ENCODE assay signal across 9 cellular contexts in the genomic region with DNA sequence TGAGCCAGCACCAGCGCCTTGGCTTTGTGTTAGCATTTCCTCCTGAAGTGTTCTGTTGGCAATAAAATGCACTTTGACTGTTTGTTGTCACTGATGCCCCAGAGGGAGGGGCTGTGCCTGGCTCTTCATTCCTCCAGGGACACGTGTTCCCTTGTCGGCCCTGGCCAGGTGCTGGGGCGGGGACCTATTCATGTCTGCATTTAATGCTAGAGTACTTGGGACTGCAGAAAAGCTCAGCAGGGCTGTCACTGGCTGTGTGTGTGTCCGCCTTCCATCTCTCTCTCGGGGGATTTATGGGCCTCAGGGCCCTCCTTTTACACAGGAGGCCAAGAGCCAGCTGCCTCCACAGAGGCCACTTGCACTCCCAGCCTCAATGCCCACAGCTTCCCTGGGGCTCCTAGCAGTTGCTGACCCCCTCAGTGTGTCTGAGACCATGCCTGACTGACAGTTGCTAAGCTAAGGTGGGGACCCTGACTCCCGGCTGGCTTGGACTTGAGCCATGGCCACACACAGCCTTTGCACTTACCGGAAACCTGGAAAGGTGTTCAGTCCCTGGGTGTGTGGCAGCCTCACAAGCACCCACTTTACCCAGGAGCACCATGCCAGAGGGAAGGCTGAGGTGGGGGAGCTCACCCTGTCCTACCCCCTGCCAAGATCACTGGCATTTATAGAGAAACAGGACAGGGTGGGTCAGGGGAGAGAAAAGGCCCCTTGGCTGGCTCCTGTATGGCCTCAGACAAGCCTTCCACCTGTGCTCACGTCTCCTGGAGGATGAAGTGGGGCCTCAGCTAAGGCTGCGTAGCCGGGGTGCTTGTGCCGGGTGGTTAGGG. TPM values are rescaled to one million over a fixed set of nuclear protein-coding genes. Genes with fewer than 3 reads are reported as not detected.
DNase-seq lines count a peak whose midpoint lies in the region; ATAC-seq, FAIRE-seq and TF ChIP-seq lines count a peak whose summit lies in the region.
"Had no signal": no experiment of that assay in that cellular context is flagged by ENCODE, and none has a peak within 500 bp of the region (broad histone marks: within the 10 kb centered on the region; RNA-seq: fewer than 3 reads in every experiment).

No MANE protein-coding gene starts in this region.

- H3K27ac Mint-ChIP-seq in MCF 10A (ENCODE audit: low read depth, unreplicated experiment), result peak overlapping the region; percentile 10
- H3K27ac Mint-ChIP-seq in activated CD8-positive, alpha-beta T cell treated with anti-CD3 and anti-CD28 coated beads for 36 hours, result peak overlapping the region; percentile 25

- no peak for DNase-seq in MCF 10A (ENCODE audit: unreplicated experiment)
- no peak for DNase-seq in mammary epithelial cell
- DNase-seq in activated CD8-positive, alpha-beta T cell treated with anti-CD3 and anti-CD28 coated beads for 36 hours, result no peak
- DNase-seq in HepG2 (ENCODE audit: low spot score), result peak; percentile 78
- no peak for DNase-seq in vagina (ENCODE audit: extremely low spot score in 2 of 2)
- DNase-seq in GM13976 (ENCODE audit: low spot score), result no peak
- DNase-seq: activated gamma-delta T cell treated with Interleukin-2 at 50 U/mL for 16 hours had no signal

- TF ChIP-seq CTCF in MCF 10A (IDR thresholded peaks at IDR 0.05; ENCODE audit: unreplicated experiment), result no peak
- TF ChIP-seq CTCF in mammary epithelial cell (conservative IDR thresholded peaks at IDR 0.05 in 1 of 2, IDR thresholded peaks at IDR 0.05 in 1 of 2; ENCODE audit: extremely low read depth in 1 of 2, insufficient read depth in 1 of 2, low read depth in 1 of 2, low read length in 2 of 2), result no peak
- TF ChIP-seq CTCF in activated CD8-positive, alpha-beta T cell treated with anti-CD3 and anti-CD28 coated beads for 36 hours (IDR thresholded peaks at IDR 0.05), result no peak
- peak; percentile 3; the same call in 1 of the 2 replicates for TF ChIP-seq CTCF in HepG2 (CRISPR knock-in tag; IDR thresholded peaks at IDR 0.05)
- TF ChIP-seq CTCF in vagina (IDR thresholded peaks at IDR 0.05), result no peak
- no peak for TF ChIP-seq CTCF in GM13976 (IDR thresholded peaks at IDR 0.05; ENCODE audit: borderline replicate concordance, control extremely low read depth, extremely low read depth, insufficient read depth, missing control alignments)

- H2AFZ ChIP-seq in mammary epithelial cell (ENCODE audit: low read depth, low read length) (no peak overlapping the region), HepG2 (ENCODE audit: low read length) (no peak overlapping the region)

- TF ChIP-seq POLR2A in HepG2 (IDR thresholded peaks at IDR 0.05; ENCODE audit: insufficient read depth in 1 of 2, low read depth in 2 of 2, low read length in 2 of 2) (no peak), vagina (IDR thresholded peaks at IDR 0.05) (no peak)

- in situ Hi-C loops in mammary epithelial cell (cut with MboI; ENCODE audit: low sequenced_read_pairs in 2 of 2), result no loop called here
- in situ Hi-C loops in HepG2 (cut with HindIII; ENCODE audit: extremely low pct_ligation_motif_present, low pct_unique_long_range_greater_than_20kb), result loop anchor here (25.0 kb wide), 1 partner anchor 374 kb away; a partner anchor contains a TSS
- in situ Hi-C loops in GM13976 (cut with MboI; ENCODE audit: low sequenced_read_pairs, unreplicated experiment), result loop anchor here (25.0 kb wide), 1 partner anchor 374 kb away; a partner anchor contains a TSS

- H3K4me1 ChIP-seq in mammary epithelial cell (ENCODE audit: insufficient read depth, low read length) (peaks cover 33% of the 10 kb centered on the region), HepG2 (ENCODE audit: insufficient read depth, low read length) (peaks cover 76% of the 10 kb centered on the region), vagina (peaks cover 44% of the 10 kb centered on the region)

- dilution Hi-C loops in mammary epithelial cell (cut with HindIII; ENCODE audit: low sequenced_read_pairs), result no loop called here

- no peaks in the 10 kb centered on the region for H3K9me3 Mint-ChIP-seq in MCF 10A (ENCODE audit: unreplicated experiment)
- no peaks in the 10 kb centered on the region for H3K9me3 Mint-ChIP-seq in activated CD8-positive, alpha-beta T cell treated with anti-CD3 and anti-CD28 coated beads for 36 hours

- peaks cover 55% of the 10 kb centered on the region for H3K36me3 Mint-ChIP-seq in MCF 10A (ENCODE audit: insufficient read depth, unreplicated experiment)
- peaks cover 9% of the 10 kb centered on the region for H3K36me3 Mint-ChIP-seq in activated CD8-positive, alpha-beta T cell treated with anti-CD3 and anti-CD28 coated beads for 36 hours (ENCODE audit: low read depth)

- no peaks in the 10 kb centered on the region for H3K27me3 ChIP-seq in mammary epithelial cell (ENCODE audit: insufficient read depth, low read length)
- H3K27me3 ChIP-seq in HepG2 (ENCODE audit: control insufficient read depth in 1 of 2, insufficient read depth in 2 of 2, low read length in 2 of 2), result no peaks in the 10 kb centered on the region
- H3K27me3 ChIP-seq in vagina, result no peaks in the 10 kb centered on the region

- POLR2A ChIA-PET in MCF 10A (lab: Yijun Ruan, JAX), result interaction anchor here (0.6 to 1.9 kb wide), 9 partner anchors 19 to 92 kb away, joined by 3 to 7 read pairs (median 4); no protein-coding TSS in a partner anchor
- POLR2A ChIA-PET in activated CD8-positive, alpha-beta T cell treated with anti-CD3 and anti-CD28 coated beads for 36 hours (lab: Charles Lee), result interaction anchor here (0.6 kb wide), 1 partner anchor 10 kb away, joined by 3 read pairs; no protein-coding TSS in a partner anchor
- POLR2A ChIA-PET in HepG2 (lab: Yijun Ruan, JAX), result interaction anchor here (0.7 to 1.5 kb wide), 4 partner anchors 69 to 370 kb away, joined by 3 to 5 read pairs (median 4); a partner anchor contains a TSS

- no peak overlapping the region for H3K4me3 ChIP-seq in mammary epithelial cell (replicated peaks in 1 of 3; ENCODE audit: insufficient read depth in 1 of 3, low read depth in 2 of 3, low read length in 3 of 3)
- peak overlapping the region in 1 of 3 experiments; percentile 31; a peak in 2 of 6 replicates for H3K4me3 ChIP-seq in HepG2 (replicated peaks in 1 of 3; ENCODE audit: insufficient read depth in 1 of 3, low read depth in 2 of 3, low read length in 3 of 3)
- no peak overlapping the region for H3K4me3 ChIP-seq in vagina

- no peak for FAIRE-seq in HepG2 (lab: Jason Lieb, UNC)

- intact Hi-C loops in MCF 10A (cut with micrococcal nuclease), result loop anchor here (5.0 kb wide), 1 partner anchor 71 kb away; no protein-coding TSS in a partner anchor
- intact Hi-C loops in mammary epithelial cell (cut with micrococcal nuclease), result loop anchor here (2.0 to 5.0 kb wide), 2 partner anchors 32 to 226 kb away; no protein-coding TSS in a partner anchor
- intact Hi-C loops in activated CD8-positive, alpha-beta T cell treated with anti-CD3 and anti-CD28 coated beads for 36 hours (cut with micrococcal nuclease), result no loop called here
- intact Hi-C loops in HepG2 (cut with micrococcal nuclease; ENCODE audit: unreplicated experiment), result no loop called here
- intact Hi-C loops in vagina (cut with DNase I), result no loop called here

- H3K4me3 Mint-ChIP-seq in MCF 10A (ENCODE audit: unreplicated experiment), result no peak overlapping the region
- no peak overlapping the region for H3K4me3 Mint-ChIP-seq in activated CD8-positive, alpha-beta T cell treated with anti-CD3 and anti-CD28 coated beads for 36 hours

- no peak for ATAC-seq in activated CD8-positive, alpha-beta T cell treated with anti-CD3 and anti-CD28 coated beads for 36 hours
- ATAC-seq in HepG2, result peak; percentile 50
- ATAC-seq in HG02588 (IDR thresholded peaks at IDR 0.05; ENCODE audit: unreplicated experiment), result no peak
- no peak for ATAC-seq in HG03354 (IDR thresholded peaks at IDR 0.05; ENCODE audit: poor library complexity, severe bottlenecking, unreplicated experiment)

- H4K20me1 ChIP-seq in mammary epithelial cell (ENCODE audit: insufficient read depth, low read length) (no peaks in the 10 kb centered on the region), HepG2 (ENCODE audit: insufficient read depth, low read length) (no peaks in the 10 kb centered on the region)

- TF ChIP-seq EP300 in HepG2 (IDR thresholded peaks at IDR 0.05; ENCODE audit: low read depth in 2 of 2, low read length in 2 of 2) (no peak), HepG2 (CRISPR knock-in tag; IDR thresholded peaks at IDR 0.05; ENCODE audit: borderline replicate concordance) (no peak)

- CTCF ChIA-PET in MCF 10A (lab: Yijun Ruan, JAX), result interaction anchor here (1.0 to 11.1 kb wide), 4 partner anchors 11 to 89 kb away, joined by 3 to 230 read pairs (median 4); no protein-coding TSS in a partner anchor
- CTCF ChIA-PET in mammary epithelial cell (lab: Charles Lee; ENCODE audit: low non-redundant PET), result interaction anchor here (0.6 kb wide), 1 partner anchor 375 kb away, joined by 3 read pairs; no protein-coding TSS in a partner anchor
- CTCF ChIA-PET in activated CD8-positive, alpha-beta T cell treated with anti-CD3 and anti-CD28 coated beads for 36 hours (lab: Charles Lee), result interaction anchor here (2.3 to 5.7 kb wide), 4 partner anchors 18 to 90 kb away, joined by 11 to 87 read pairs (median 14); no protein-coding TSS in a partner anchor
- CTCF ChIA-PET in HepG2 (lab: Yijun Ruan, JAX; ENCODE audit: low intra/inter-chr PET ratio, low total read pairs), result no interaction called here

- H3K79me2 ChIP-seq in mammary epithelial cell (ENCODE audit: insufficient read depth, low read length), result peaks cover 34% of the 10 kb centered on the region
- no peaks in the 10 kb centered on the region for H3K79me2 ChIP-seq in HepG2 (ENCODE audit: insufficient read depth, low read length)

- H3K9ac ChIP-seq in mammary epithelial cell (ENCODE audit: insufficient read depth, low read length), result no peak overlapping the region
- no peak overlapping the region; the same call in none of the 2 replicates for H3K9ac ChIP-seq in HepG2 (ENCODE audit: insufficient read depth, low read depth, low read length)

- 0 out of 2 replicates have a peak, but pooled peaks have one; percentile 12 for TF ChIP-seq RAD21 in HepG2 (CRISPR knock-in tag; IDR thresholded peaks at IDR 0.05)

- BruUV-seq in MCF 10A (replicated peaks; lab: Mats Ljungman, UMichigan) (no TSS peak), mammary epithelial cell (replicated peaks; lab: Mats Ljungman, UMichigan) (no TSS peak), HepG2 (replicated peaks; lab: Mats Ljungman, UMichigan) (no TSS peak)

- peaks cover 15% of the 10 kb centered on the region for H3K4me1 Mint-ChIP-seq in MCF 10A (ENCODE audit: insufficient read depth, unreplicated experiment)
- no peaks in the 10 kb centered on the region for H3K4me1 Mint-ChIP-seq in activated CD8-positive, alpha-beta T cell treated with anti-CD3 and anti-CD28 coated beads for 36 hours (ENCODE audit: low read depth)

- no peaks in the 10 kb centered on the region for H3K27me3 Mint-ChIP-seq in MCF 10A (ENCODE audit: insufficient read depth, unreplicated experiment)
- no peaks in the 10 kb centered on the region for H3K27me3 Mint-ChIP-seq in activated CD8-positive, alpha-beta T cell treated with anti-CD3 and anti-CD28 coated beads for 36 hours

- H3K4me2 ChIP-seq in mammary epithelial cell (ENCODE audit: insufficient read depth, low read depth, low read length), result no peak overlapping the region
- peak overlapping the region; percentile 55 for H3K4me2 ChIP-seq in HepG2 (ENCODE audit: low read depth, low read length)

- peaks cover 16% of the 10 kb centered on the region for H3K36me3 ChIP-seq in mammary epithelial cell (ENCODE audit: insufficient read depth, low read length)
- H3K36me3 ChIP-seq in HepG2 (replicated peaks in 1 of 2; ENCODE audit: control insufficient read depth in 1 of 2, insufficient read depth in 2 of 2, low read length in 2 of 2), result peaks cover 0 to 1% of the 10 kb centered on the region in 2 experiments; a peak in 1 of 5 replicates
- H3K36me3 ChIP-seq in vagina, result peaks cover 0 to 25% of the 10 kb centered on the region in 2 donors

- no peaks in the 10 kb centered on the region for H3K9me3 ChIP-seq in mammary epithelial cell (replicated peaks; ENCODE audit: insufficient read depth, low read length)
- H3K9me3 ChIP-seq in HepG2 (ENCODE audit: low read length), result no peaks in the 10 kb centered on the region
- H3K9me3 ChIP-seq in vagina, result no peaks in the 10 kb centered on the region

- WGBS in mammary epithelial cell (ENCODE audit: low coverage, missing lambda C conversion rate), result 44% methylated on average over 9 of the region's 12 CpGs
- 49% methylated on average over 4 of the region's 12 CpGs for WGBS in HepG2 (ENCODE audit: low lambda C conversion rate)

- no peak overlapping the region for H3K27ac ChIP-seq in mammary epithelial cell (ENCODE audit: insufficient read depth, low read depth, low read length)
- H3K27ac ChIP-seq in HepG2 (ENCODE audit: extremely low read length, insufficient read depth, low read length), result peak overlapping the region; percentile 66
- H3K27ac ChIP-seq in vagina, result peak overlapping the region; percentile 54

RNA-seq across cellular contexts. Expression of a gene that starts 27.8 kb away (rescaled TPM):
- total RNA-seq in MCF 10A (2022) (41.6 and 44.6 TPM in 2 replicates), mammary epithelial cell (10 to 100 TPM; 52.1 to 59.7 TPM), HepG2 (2016; rRNA removed; fragmentation: Illumina TruSeq; extraction: Trizol) (8.2 and 18.4 TPM in 2 replicates), vagina (66.0 TPM)
- polyA plus RNA-seq in mammary epithelial cell (22.5 TPM), HepG2 (2011; rRNA removed) (25.5 and 36.0 TPM in 2 replicates)
- polyA minus RNA-seq in mammary epithelial cell, result 105 TPM
- total RNA-seq in activated CD8-positive, alpha-beta T cell treated with anti-CD3 and anti-CD28 coated beads for 36 hours, result 10 to 100 TPM; 22.8 to 22.9 TPM
- 2.2 and 2.5 TPM in 2 replicates for total RNA-seq in HepG2 (2016; cell fraction: cytosol; rRNA removed; fragmentation: Illumina TruSeq; extraction: Trizol; ENCODE audit: low read depth)
- 6.5 and 17.6 TPM in 2 replicates for total RNA-seq in HepG2 (2016; cell fraction: insoluble cytoplasmic fraction; rRNA removed; fragmentation: Illumina TruSeq; extraction: Trizol)
- 4.3 and 5.1 TPM in 2 replicates for total RNA-seq in HepG2 (2016; cell fraction: membrane; rRNA removed; fragmentation: Illumina TruSeq; extraction: Trizol)
- total RNA-seq in HepG2 (2016; cell fraction: nucleus; rRNA removed; fragmentation: Illumina TruSeq; extraction: Trizol), result 19.5 and 20.1 TPM in 2 replicates
- 5.2 and 9.3 TPM in 2 replicates for polyA plus RNA-seq in HepG2 (2011; cell fraction: cytosol; rRNA removed)
- polyA plus RNA-seq in HepG2 (2011; cell fraction: nucleus; rRNA removed), result 174 and 222 TPM in 2 replicates
- 10.1 and 13.1 TPM in 2 replicates for polyA plus RNA-seq in HepG2 (2012)
- polyA plus RNA-seq in HepG2 (2016; cell fraction: cytosol; fragmentation: Illumina TruSeq; extraction: Trizol; ENCODE audit: low read depth), result 0.78 and 1.1 TPM in 2 replicates
- polyA plus RNA-seq in HepG2 (2016; cell fraction: insoluble cytoplasmic fraction; fragmentation: Illumina TruSeq; extraction: Trizol; ENCODE audit: low read depth), result 6.1 and 6.5 TPM in 2 replicates
- 2.0 and 2.2 TPM in 2 replicates for polyA plus RNA-seq in HepG2 (2016; cell fraction: membrane; fragmentation: Illumina TruSeq; extraction: Trizol; ENCODE audit: low read depth)
- polyA plus RNA-seq in HepG2 (2016; cell fraction: nucleus; fragmentation: Illumina TruSeq; extraction: Trizol; ENCODE audit: insufficient read depth, low read depth), result 42.8 and 47.4 TPM in 2 replicates
- polyA minus RNA-seq in HepG2 (2011; rRNA and poly(A)+ RNA removed; ENCODE audit: low replicate concordance), result 51.3 and 57.2 TPM in 2 replicates
- polyA minus RNA-seq in HepG2 (2011; cell fraction: cytosol; rRNA and poly(A)+ RNA removed), result 5.3 and 6.5 TPM in 2 replicates
- 28.3 and 30.6 TPM in 2 replicates for polyA minus RNA-seq in HepG2 (2011; cell fraction: nucleus; rRNA and poly(A)+ RNA removed)

RNA-seq across cellular contexts. Expression of a gene that starts 32.8 kb away (rescaled TPM):
- total RNA-seq in MCF 10A (2022) (33.8 and 37.6 TPM in 2 replicates), mammary epithelial cell (10 to 100 TPM; 30.8 to 60.7 TPM), HepG2 (2016; rRNA removed; fragmentation: Illumina TruSeq; extraction: Trizol) (5.3 TPM in 2 replicates), vagina (34.9 TPM)
- polyA plus RNA-seq in mammary epithelial cell (56.7 TPM), HepG2 (2011; rRNA removed) (4.6 and 4.8 TPM in 2 replicates)
- 35.7 TPM for polyA minus RNA-seq in mammary epithelial cell
- total RNA-seq in activated CD8-positive, alpha-beta T cell treated with anti-CD3 and anti-CD28 coated beads for 36 hours, result 10 to 100 TPM; 17.8 to 18.4 TPM
- 1.5 and 1.6 TPM in 2 replicates for total RNA-seq in HepG2 (2016; cell fraction: cytosol; rRNA removed; fragmentation: Illumina TruSeq; extraction: Trizol; ENCODE audit: low read depth)
- 4.0 and 5.3 TPM in 2 replicates for total RNA-seq in HepG2 (2016; cell fraction: insoluble cytoplasmic fraction; rRNA removed; fragmentation: Illumina TruSeq; extraction: Trizol)
- total RNA-seq in HepG2 (2016; cell fraction: membrane; rRNA removed; fragmentation: Illumina TruSeq; extraction: Trizol), result 5.1 and 5.2 TPM in 2 replicates
- total RNA-seq in HepG2 (2016; cell fraction: nucleus; rRNA removed; fragmentation: Illumina TruSeq; extraction: Trizol), result 3.6 and 4.5 TPM in 2 replicates
- polyA plus RNA-seq in HepG2 (2011; cell fraction: cytosol; rRNA removed), result 7.4 and 7.7 TPM in 2 replicates
- 7.8 and 10.1 TPM in 2 replicates for polyA plus RNA-seq in HepG2 (2011; cell fraction: nucleus; rRNA removed)
- polyA plus RNA-seq in HepG2 (2012), result 4.7 and 5.8 TPM in 2 replicates
- 1.9 and 2.0 TPM in 2 replicates for polyA plus RNA-seq in HepG2 (2016; cell fraction: cytosol; fragmentation: Illumina TruSeq; extraction: Trizol; ENCODE audit: low read depth)
- 6.9 and 8.5 TPM in 2 replicates for polyA plus RNA-seq in HepG2 (2016; cell fraction: insoluble cytoplasmic fraction; fragmentation: Illumina TruSeq; extraction: Trizol; ENCODE audit: low read depth)
- polyA plus RNA-seq in HepG2 (2016; cell fraction: membrane; fragmentation: Illumina TruSeq; extraction: Trizol; ENCODE audit: low read depth), result 4.4 and 4.6 TPM in 2 replicates
- 8.1 and 10.3 TPM in 2 replicates for polyA plus RNA-seq in HepG2 (2016; cell fraction: nucleus; fragmentation: Illumina TruSeq; extraction: Trizol; ENCODE audit: insufficient read depth, low read depth)
- 7.0 and 9.7 TPM in 2 replicates for polyA minus RNA-seq in HepG2 (2011; rRNA and poly(A)+ RNA removed; ENCODE audit: low replicate concordance)
- 6.2 and 6.3 TPM in 2 replicates for polyA minus RNA-seq in HepG2 (2011; cell fraction: cytosol; rRNA and poly(A)+ RNA removed)
- 8.0 and 8.7 TPM in 2 replicates for polyA minus RNA-seq in HepG2 (2011; cell fraction: nucleus; rRNA and poly(A)+ RNA removed)

Comparison
In these comparisons a context has a peak if more than half of its experiments do, and no peak if none do; other contexts are left out.
1. intact Hi-C loops: an anchor here in MCF 10A (5.0 kb wide) and mammary epithelial cell (2.0 to 5.0 kb wide); none called in activated CD8-positive, alpha-beta T cell treated with anti-CD3 and anti-CD28 coated beads for 36 hours, HepG2 and vagina.
2. in situ Hi-C loops: an anchor here in HepG2 (25.0 kb wide) and GM13976 (25.0 kb wide); none called in mammary epithelial cell.